ENCODE assay signal across 21 cellular contexts in the genomic region with DNA sequence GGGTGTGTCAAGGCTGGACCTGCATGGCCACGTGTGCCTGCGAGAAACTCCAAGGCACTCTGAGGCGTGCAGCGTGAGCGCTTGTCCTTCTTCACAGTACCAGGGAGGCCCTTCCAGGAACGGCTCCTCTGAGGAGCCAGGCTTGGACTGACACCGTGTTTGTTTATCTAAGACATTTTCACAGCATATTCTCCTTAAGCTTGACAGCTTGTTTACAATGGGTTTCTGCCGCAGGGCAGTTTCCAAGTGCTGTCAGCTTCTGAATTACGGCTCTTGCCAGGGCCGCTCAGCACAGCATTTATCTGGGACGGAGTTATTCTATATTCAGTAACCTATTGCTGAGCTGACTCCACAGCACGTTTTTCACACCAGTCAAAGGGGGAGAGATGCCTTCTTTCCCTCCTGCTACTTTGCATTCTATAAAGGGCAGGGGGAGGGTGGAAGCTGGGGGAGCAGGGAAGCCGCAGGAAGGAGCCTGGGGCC.
DNase-seq lines count a peak whose midpoint lies in the region; ATAC-seq and TF ChIP-seq lines count a peak whose summit lies in the region.
"Had no signal": no experiment of that assay in that cellular context is flagged by ENCODE, and none has a peak within 500 bp of the region (broad histone marks: within the 10 kb centered on the region; RNA-seq: fewer than 3 reads in every experiment).

No MANE protein-coding gene starts in this region.

- peaks cover 24% of the 10 kb centered on the region for H3K4me1 ChIP-seq in left ventricle myocardium inferior
- H3K4me1 ChIP-seq: lower lobe of right lung, pancreas, upper lobe of right lung had no signal

- H3K9me3 ChIP-seq in left ventricle myocardium inferior (replicated peaks), result no peaks in the 10 kb centered on the region
- H3K9me3 ChIP-seq: BLaER1, lower lobe of right lung, pancreas, upper lobe of right lung had no signal

- H3K27me3 ChIP-seq in left ventricle myocardium inferior (ENCODE audit: low read depth), result no peaks in the 10 kb centered on the region
- H3K27me3 ChIP-seq: BLaER1, pancreas, upper lobe of right lung had no signal

- peak overlapping the region; percentile 29 for H3K27ac ChIP-seq in left ventricle myocardium inferior (replicated peaks)
- H3K27ac ChIP-seq: BLaER1, lower lobe of right lung, pancreas, upper lobe of right lung had no signal

- intact Hi-C loops in left ventricle myocardium inferior (cut with micrococcal nuclease), result no loop called here

- peak; percentile 10 for DNase-seq in NCI-H1436 (lab: John Stamatoyannopoulos, UW)
- DNase-seq in NCI-H1436 treated with DMSO at 0.1 percent for 48 hours (lab: John Stamatoyannopoulos, UW), result no peak
- no peak for DNase-seq in left ventricle myocardium inferior
- peak; percentile 43 for DNase-seq in renal cortical epithelial cell (ENCODE audit: low read depth)
- no peak for DNase-seq in pons (ENCODE audit: low spot score)
- DNase-seq: 8988T; activated CD4-positive, alpha-beta T cell treated with anti-CD3 and anti-CD28 coated beads for 36 hours; activated naive CD8-positive, alpha-beta T cell treated with anti-CD3 and anti-CD28 coated beads, Interleukin-2, amount 50 U/mL, for 24 hours; central memory CD4-positive, alpha-beta T cell; erythroblast; GOT3; lower lobe of right lung; NCI-H1105; pancreas; RPMI8226; stimulated activated CD4-positive, alpha-beta T cell treated with anti-CD3 and anti-CD28 coated beads, Interleukin-1b, Interleukin-23, amount 100 ng/mL, for 48 hours; upper lobe of right lung had no signal

- TF ChIP-seq CTCF in left ventricle myocardium inferior (IDR thresholded peaks at IDR 0.05; ENCODE audit: borderline replicate concordance), result no peak

- H3K36me3 ChIP-seq in left ventricle myocardium inferior, result peaks cover 12% of the 10 kb centered on the region
- H3K36me3 ChIP-seq: lower lobe of right lung, pancreas, upper lobe of right lung had no signal

- no peak overlapping the region for H3K4me3 ChIP-seq in left ventricle myocardium inferior
- H3K4me3 ChIP-seq: BLaER1, lower lobe of right lung, pancreas, upper lobe of right lung had no signal

- ATAC-seq in HG03571 (IDR thresholded peaks at IDR 0.05; ENCODE audit: unreplicated experiment), result no peak
- no peak for ATAC-seq in esophagus mucosa
- ATAC-seq: activated CD4-positive, alpha-beta T cell treated with anti-CD3 and anti-CD28 coated beads for 36 hours; upper lobe of right lung had no signal

TF ChIP-seq in PFSK-1, 5 proteins besides CTCF, POLR2A, EP300 and RAD21:
- TF ChIP-seq FOXP2 (optimal IDR thresholded peaks at IDR 0.05; ENCODE audit: borderline replicate concordance, extremely low read depth, extremely low read length, insufficient read depth) (peak; percentile 71), SIN3A (IDR thresholded peaks at IDR 0.05; ENCODE audit: borderline replicate concordance, insufficient read depth, low read length) (no peak)
TF ChIP-seq in PFSK-1: peak in this region for 1.

Comparison
In these comparisons a context has a peak if more than half of its experiments do, and no peak if none do; other contexts are left out.
1. DNase-seq: peak in NCI-H1436 (single experiment) and renal cortical epithelial cell (single experiment); none in NCI-H1436 treated with DMSO at 0.1 percent for 48 hours (single experiment), left ventricle myocardium inferior (single experiment) and pons (single experiment).